In genomic region chr22:20437253-20438065, GRCh38 we compare ENCODE assay signal across 8 cellular contexts. TPM values are rescaled to one million over a fixed set of nuclear protein-coding genes. Genes with fewer than 3 reads are reported as not detected.
DNase-seq lines count a peak whose midpoint lies in the region; ATAC-seq and TF ChIP-seq lines count a peak whose summit lies in the region.

Gene SCARF2, minus strand, starts transcription at chr22:20437825. Its CDS starts 71 bp downstream, at chr22:20437754.

- no peaks in the 10 kb centered on the region for H3K9me2 ChIP-seq in PC-3 (replicated peaks; ENCODE audit: low read length)

- CTCF ChIA-PET in PC-3 (lab: Charles Lee): no interaction called here

- TF ChIP-seq CTCF in PC-3 (conservative IDR thresholded peaks at IDR 0.05; ENCODE audit: low read depth, low read length): no peak
- TF ChIP-seq CTCF in epithelial cell of proximal tubule (conservative IDR thresholded peaks at IDR 0.05; ENCODE audit: low read depth, low read length): no peak

- no peaks in the 10 kb centered on the region for H4K20me1 ChIP-seq in PC-3 (ENCODE audit: low read length)

- peak; percentile 29 for DNase-seq in DMS114 treated with DMSO at 0.1 percent for 48 hours (lab: John Stamatoyannopoulos, UW; ENCODE audit: unreplicated experiment)
- DNase-seq in PC-3: no peak
- DNase-seq in epithelial cell of proximal tubule (ENCODE audit: low read depth): no peak
- DNase-seq in myocyte (ENCODE audit: low read depth): peak; percentile 25
- no peak for DNase-seq in cerebellum (ENCODE audit: low spot score)
- DNase-seq in C1 segment of cervical spinal cord (lab: John Stamatoyannopoulos, UW): no peak
- DNase-seq in activated CD4-positive, CD25-positive, alpha-beta regulatory T cell (lab: John Stamatoyannopoulos, UW): no peak

- no peaks in the 10 kb centered on the region for H3F3A ChIP-seq in PC-3 (ENCODE audit: low read length, unreplicated experiment)

- no peak within 1 kb of the TSS for H3K27ac ChIP-seq in PC-3 (ENCODE audit: low read length)

- H3K4me1 ChIP-seq in PC-3 (ENCODE audit: insufficient read depth, low read length): 0 out of 2 replicates have a peak, but pooled peaks cover 4% of the 10 kb centered on the region

- H3K9ac ChIP-seq in PC-3 (ENCODE audit: low read length): no peak within 1 kb of the TSS

- H3K79me2 ChIP-seq in PC-3 (ENCODE audit: low read length): no peaks in the 10 kb centered on the region

- BruUV-seq in PC-3 (replicated peaks; lab: Mats Ljungman, UMichigan): no TSS peak

- H3K36me3 ChIP-seq in PC-3 (ENCODE audit: low read depth, low read length): no peaks in the 10 kb centered on the region

- H3K27me3 ChIP-seq in PC-3 (ENCODE audit: low read length): peaks cover 4% of the 10 kb centered on the region; the same call in 1 of the 2 replicates

- no peaks in the 10 kb centered on the region for H3K9me3 ChIP-seq in PC-3 (ENCODE audit: low read length)

- intact Hi-C loops in PC-3 (cut with micrococcal nuclease): no loop called here

- H2AFZ ChIP-seq in PC-3 (ENCODE audit: low read length): peak within 1 kb of the TSS; percentile 81

- peak; percentile 30 for ATAC-seq in PC-3
- no peak for ATAC-seq in HG02571 (IDR thresholded peaks at IDR 0.05; ENCODE audit: unreplicated experiment)

- peak within 1 kb of the TSS; percentile 91 for H3K4me2 ChIP-seq in PC-3 (ENCODE audit: low read length)

- peak within 1 kb of the TSS; percentile 67 for H3K4me3 ChIP-seq in PC-3 (ENCODE audit: low read length)
- H3K4me3 ChIP-seq in epithelial cell of proximal tubule (ENCODE audit: low read depth, low read length): peak within 1 kb of the TSS; percentile 44

- POLR2A ChIA-PET in PC-3 (lab: Charles Lee; ENCODE audit: unreplicated experiment): no interaction called here

RNA-seq across cellular contexts. Expression of gene SCARF2, which starts in this region (rescaled TPM):
- total RNA-seq in PC-3 (2014; rRNA removed) (2.7 and 5.4 TPM in 2 replicates), epithelial cell of proximal tubule (12.6 and 15.0 TPM in 2 replicates), myocyte (4.8 and 7.9 TPM in 2 replicates), cerebellum (3.2 TPM)
- 18.1 TPM for polyA plus RNA-seq in myocyte (2012)

Comparison
In these comparisons a context has a peak if more than half of its experiments do, and no peak if none do; other contexts are left out.
1. DNase-seq: peak in DMS114 treated with DMSO at 0.1 percent for 48 hours (single experiment) and myocyte (single experiment); none in PC-3 (single experiment), epithelial cell of proximal tubule (single experiment), cerebellum (single experiment), C1 segment of cervical spinal cord (0 of 14) and activated CD4-positive, CD25-positive, alpha-beta regulatory T cell (0 of 4).